ENCODE assay signal across 2 cellular contexts in genomic region chr12:55997535-55997859, GRCh38.
TF ChIP-seq lines count a peak whose summit lies in the region.

No MANE protein-coding gene starts in this region.

TF ChIP-seq in IMR-90, 13 proteins besides CTCF, POLR2A, EP300 and RAD21:
- TF ChIP-seq FOS (IDR thresholded peaks at IDR 0.05; ENCODE audit: low read depth, low read length) (no peak), NFE2L2 (IDR thresholded peaks at IDR 0.05; ENCODE audit: low read depth, low read length) (no peak), MAZ (IDR thresholded peaks at IDR 0.05; ENCODE audit: borderline replicate concordance, low read depth, low read length) (no peak), MAFK (IDR thresholded peaks at IDR 0.05; ENCODE audit: low read depth, low read length) (no peak), USF2 (IDR thresholded peaks at IDR 0.05; ENCODE audit: low read depth, low read length) (no peak), BHLHE40 (IDR thresholded peaks at IDR 0.05; ENCODE audit: low read depth, low read length) (no peak), SMC3 (IDR thresholded peaks at IDR 0.05; ENCODE audit: low read depth, low read length) (no peak), MXI1 (IDR thresholded peaks at IDR 0.05; ENCODE audit: borderline replicate concordance, low read depth, low read length) (no peak), RCOR1 (IDR thresholded peaks at IDR 0.05; ENCODE audit: insufficient replicate concordance, low read length) (no peak)
TF ChIP-seq in IMR-90: peak in this region for 0.

TF ChIP-seq in H1, 55 proteins besides CTCF, POLR2A, EP300 and RAD21:
- 0 out of 4 replicates have a peak, but pooled peaks of 1 of the 2 experiments have one; percentile 36 for TF ChIP-seq SIN3A (conservative IDR thresholded peaks at IDR 0.05 in 1 of 2, IDR thresholded peaks at IDR 0.05 in 1 of 2; ENCODE audit: low read depth in 1 of 2, low read length in 2 of 2)
- TF ChIP-seq KDM4A (IDR thresholded peaks at IDR 0.05; ENCODE audit: low read depth, low read length, severe bottlenecking): peak; percentile 26
- TF ChIP-seq CHD7 (IDR thresholded peaks at IDR 0.05; ENCODE audit: insufficient replicate concordance, low read length): no peak
